In the genomic region with DNA sequence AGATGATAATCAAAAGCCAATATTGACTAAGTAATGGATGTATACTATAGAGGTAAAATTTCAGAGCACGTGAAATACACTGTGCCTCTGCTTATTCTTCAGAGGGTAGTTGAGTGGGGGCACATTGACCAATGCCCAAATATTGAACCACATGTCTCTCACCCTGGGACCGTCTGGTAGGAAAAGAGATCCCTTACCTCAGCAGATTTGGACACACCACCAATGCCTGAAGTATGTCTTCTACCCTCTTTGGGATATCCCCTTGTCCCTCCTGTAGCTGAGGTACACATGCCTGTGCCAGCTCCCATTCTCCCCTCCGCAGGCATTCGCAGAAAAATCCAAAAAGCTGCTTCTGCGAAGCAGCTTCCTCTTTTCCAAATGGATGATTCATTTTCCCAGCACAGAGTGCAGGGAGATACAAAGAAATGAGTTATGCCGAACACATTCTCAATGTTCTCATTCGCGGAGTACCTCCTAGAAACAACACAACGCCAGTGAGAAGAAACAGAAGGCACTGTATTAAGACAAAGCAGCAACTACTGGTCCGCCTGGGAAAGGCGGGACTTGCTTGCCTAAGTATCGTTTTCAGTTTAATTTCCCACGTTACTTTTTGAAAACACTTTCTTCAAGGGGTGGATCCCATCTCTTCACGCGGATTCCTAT, we compare ENCODE assay signal across 8 cellular contexts. TPM values are rescaled to one million over a fixed set of nuclear protein-coding genes. Genes with fewer than 3 reads are reported as not detected.
DNase-seq lines count a peak whose midpoint lies in the region; ATAC-seq lines count a peak whose summit lies in the region.

No MANE protein-coding gene starts in this region.

- H3K27ac ChIP-seq in BLaER1 treated with 17β-estradiol and CSF1 and Interleukin-3, amounts not matched to agents 10 nM and 100 nM: peak overlapping the region; percentile 62 to 88 (median 79); a peak in 21 of 22 replicates
- peak overlapping the region; percentile 47 for H3K27ac ChIP-seq in HUES64 (ENCODE audit: low read depth, low read length)

- WGBS in HUES64: 7% methylated on average over 15 of the region's 15 CpGs

- no peak for DNase-seq in activated naive CD8-positive, alpha-beta T cell treated with anti-CD3 and anti-CD28 coated beads, Interleukin-2, amount 10 ng/mL, durations not matched to agents 7 days and 5 days
- DNase-seq in immature natural killer cell: no peak
- peak in 1 of 2 donors; percentile 51 for DNase-seq in stimulated activated effector memory CD8-positive, alpha-beta T cell treated with anti-CD3 and anti-CD28 coated beads, Interleukin-12 subunit alpha, Interleukin-12 subunit beta, amount 100 ng/mL, for 72 hours (ENCODE audit: low spot score in 2 of 2)
- no peak for DNase-seq in UCSD-AML1 (lab: John Stamatoyannopoulos, UW; ENCODE audit: unreplicated experiment)

- peak overlapping the region; percentile 93 for H3K4me3 Mint-ChIP-seq in activated naive CD8-positive, alpha-beta T cell treated with anti-CD3 and anti-CD28 coated beads, Interleukin-2, amount 10 ng/mL, durations not matched to agents 7 days and 5 days
- peak overlapping the region; percentile 90 to 100 (median 97) for H3K4me3 Mint-ChIP-seq in immature natural killer cell
- H3K4me3 Mint-ChIP-seq in stimulated activated effector memory CD8-positive, alpha-beta T cell treated with anti-CD3 and anti-CD28 coated beads, Interleukin-12 subunit alpha, Interleukin-12 subunit beta, amount 100 ng/mL, for 72 hours: peak overlapping the region; percentile 97

- H3K36me3 ChIP-seq in BLaER1 treated with 17β-estradiol and CSF1 and Interleukin-3, amounts not matched to agents 10 nM and 100 nM: peaks cover 1 to 31% (median 24%) of the 10 kb centered on the region in 11 experiments; a peak in 21 of 22 replicates
- H3K36me3 ChIP-seq in HUES64 (ENCODE audit: insufficient read depth, low read length): peaks cover 27% of the 10 kb centered on the region

- no peaks in the 10 kb centered on the region for H3K27me3 ChIP-seq in BLaER1 treated with 17β-estradiol and CSF1 and Interleukin-3, amounts not matched to agents 10 nM and 100 nM
- H3K27me3 ChIP-seq in HUES64 (ENCODE audit: insufficient read depth, low read length): no peaks in the 10 kb centered on the region

- no peaks in the 10 kb centered on the region; a peak in 1 of 22 replicates for H3K9me3 ChIP-seq in BLaER1 treated with 17β-estradiol and CSF1 and Interleukin-3, amounts not matched to agents 10 nM and 100 nM (replicated peaks in 1 of 11)
- no peaks in the 10 kb centered on the region for H3K9me3 ChIP-seq in HUES64 (ENCODE audit: insufficient read depth, low read depth, low read length)

- POLR2A ChIA-PET in activated naive CD8-positive, alpha-beta T cell treated with anti-CD3 and anti-CD28 coated beads, Interleukin-2, amount 10 ng/mL, durations not matched to agents 7 days and 5 days (lab: Charles Lee): no interaction called here

- peaks cover 28 to 65% (median 33%) of the 10 kb centered on the region in 10 experiments for H3K4me1 ChIP-seq in BLaER1 treated with 17β-estradiol and CSF1 and Interleukin-3, amounts not matched to agents 10 nM and 100 nM
- H3K4me1 ChIP-seq in HUES64 (ENCODE audit: insufficient read depth, low read length): peaks cover 10% of the 10 kb centered on the region; the same call in 1 of the 2 replicates

- peaks cover 3% of the 10 kb centered on the region for H3K36me3 Mint-ChIP-seq in activated naive CD8-positive, alpha-beta T cell treated with anti-CD3 and anti-CD28 coated beads, Interleukin-2, amount 10 ng/mL, durations not matched to agents 7 days and 5 days
- H3K36me3 Mint-ChIP-seq in immature natural killer cell: peaks cover 4 to 23% (median 15%) of the 10 kb centered on the region in 3 donors
- peaks cover 51% of the 10 kb centered on the region for H3K36me3 Mint-ChIP-seq in stimulated activated effector memory CD8-positive, alpha-beta T cell treated with anti-CD3 and anti-CD28 coated beads, Interleukin-12 subunit alpha, Interleukin-12 subunit beta, amount 100 ng/mL, for 72 hours

- no peak for ATAC-seq in activated naive CD8-positive, alpha-beta T cell treated with anti-CD3 and anti-CD28 coated beads, Interleukin-2, amount 10 ng/mL, durations not matched to agents 7 days and 5 days (ENCODE audit: low read depth)
- no peak for ATAC-seq in stimulated activated effector memory CD8-positive, alpha-beta T cell treated with anti-CD3 and anti-CD28 coated beads, Interleukin-12 subunit alpha, Interleukin-12 subunit beta, amount 100 ng/mL, for 72 hours
- ATAC-seq in GM21737 (IDR thresholded peaks at IDR 0.05; ENCODE audit: unreplicated experiment) (no peak), HG03280 (IDR thresholded peaks at IDR 0.05; ENCODE audit: unreplicated experiment) (no peak)

- H3K27ac Mint-ChIP-seq in activated naive CD8-positive, alpha-beta T cell treated with anti-CD3 and anti-CD28 coated beads, Interleukin-2, amount 10 ng/mL, durations not matched to agents 7 days and 5 days: peak overlapping the region; percentile 93
- H3K27ac Mint-ChIP-seq in immature natural killer cell: peak overlapping the region; percentile 87 to 96 (median 94)
- peak overlapping the region; percentile 95 for H3K27ac Mint-ChIP-seq in stimulated activated effector memory CD8-positive, alpha-beta T cell treated with anti-CD3 and anti-CD28 coated beads, Interleukin-12 subunit alpha, Interleukin-12 subunit beta, amount 100 ng/mL, for 72 hours

- H3K27me3 Mint-ChIP-seq in activated naive CD8-positive, alpha-beta T cell treated with anti-CD3 and anti-CD28 coated beads, Interleukin-2, amount 10 ng/mL, durations not matched to agents 7 days and 5 days: no peaks in the 10 kb centered on the region
- peaks cover 5 to 13% (median 7%) of the 10 kb centered on the region in 3 donors for H3K27me3 Mint-ChIP-seq in immature natural killer cell (ENCODE audit: low read depth in 3 of 3)

- H3K4me1 Mint-ChIP-seq in activated naive CD8-positive, alpha-beta T cell treated with anti-CD3 and anti-CD28 coated beads, Interleukin-2, amount 10 ng/mL, durations not matched to agents 7 days and 5 days: peaks cover 27% of the 10 kb centered on the region
- peaks cover 44 to 64% of the 10 kb centered on the region in 2 donors for H3K4me1 Mint-ChIP-seq in immature natural killer cell
- peaks cover 33% of the 10 kb centered on the region for H3K4me1 Mint-ChIP-seq in stimulated activated effector memory CD8-positive, alpha-beta T cell treated with anti-CD3 and anti-CD28 coated beads, Interleukin-12 subunit alpha, Interleukin-12 subunit beta, amount 100 ng/mL, for 72 hours

- H4K20me1 ChIP-seq in BLaER1 treated with 17β-estradiol and CSF1 and Interleukin-3, amounts not matched to agents 10 nM and 100 nM: peaks cover 0 to 10% (median 0%) of the 10 kb centered on the region in 11 experiments; a peak in 2 of 22 replicates

- H3K9me3 Mint-ChIP-seq in activated naive CD8-positive, alpha-beta T cell treated with anti-CD3 and anti-CD28 coated beads, Interleukin-2, amount 10 ng/mL, durations not matched to agents 7 days and 5 days: no peaks in the 10 kb centered on the region
- no peaks in the 10 kb centered on the region for H3K9me3 Mint-ChIP-seq in immature natural killer cell
- no peaks in the 10 kb centered on the region for H3K9me3 Mint-ChIP-seq in stimulated activated effector memory CD8-positive, alpha-beta T cell treated with anti-CD3 and anti-CD28 coated beads, Interleukin-12 subunit alpha, Interleukin-12 subunit beta, amount 100 ng/mL, for 72 hours

- peak overlapping the region; percentile 76 to 97 (median 93) for H3K4me2 ChIP-seq in BLaER1 treated with 17β-estradiol and CSF1 and Interleukin-3, amounts not matched to agents 10 nM and 100 nM

- H3K9ac ChIP-seq in BLaER1 treated with 17β-estradiol and CSF1 and Interleukin-3, amounts not matched to agents 10 nM and 100 nM: peak overlapping the region; percentile 73 to 89 (median 83)
- H3K9ac ChIP-seq in HUES64 (ENCODE audit: low read depth, low read length): peak overlapping the region; percentile 84

- H3K4me3 ChIP-seq in BLaER1 treated with 17β-estradiol and CSF1 and Interleukin-3, amounts not matched to agents 10 nM and 100 nM: peak overlapping the region; percentile 59 to 91 (median 76)
- peak overlapping the region; percentile 92 for H3K4me3 ChIP-seq in HUES64 (ENCODE audit: low read length)

RNA-seq across cellular contexts. Expression of a gene that starts 0.7 kb away (rescaled TPM):
- 11.3 TPM for polyA plus RNA-seq in HUES64 (2013, experiment 1 of 2)
- 9.9 TPM for polyA plus RNA-seq in HUES64 (2013, experiment 2 of 2)
- 10 to 100 TPM; 28.2 to 30.1 TPM for total RNA-seq in activated naive CD8-positive, alpha-beta T cell treated with anti-CD3 and anti-CD28 coated beads, Interleukin-2, amount 10 ng/mL, durations not matched to agents 7 days and 5 days
- 1 to 10 TPM in 2 of 3 donors, not detected in 1; 3.1 to 4.3 TPM for polyA plus RNA-seq in immature natural killer cell

RNA-seq across cellular contexts. Expression of a gene that starts 3.9 kb away (rescaled TPM):
- 4.1 TPM for polyA plus RNA-seq in HUES64 (2013, experiment 1 of 2)
- polyA plus RNA-seq in HUES64 (2013, experiment 2 of 2): 10.1 TPM
- 10 to 100 TPM; 43.6 to 50.7 TPM for total RNA-seq in activated naive CD8-positive, alpha-beta T cell treated with anti-CD3 and anti-CD28 coated beads, Interleukin-2, amount 10 ng/mL, durations not matched to agents 7 days and 5 days
- 10 to 100 TPM; 17.6 to 20.8 (median 17.7) TPM for polyA plus RNA-seq in immature natural killer cell
